Comparison of ENCODE assay signal across 1 cellular context in genomic region chr1:162292422-162292849, GRCh38.
TF ChIP-seq lines count a peak whose summit lies in the region.

No MANE protein-coding gene starts in this region.

TF ChIP-seq in SK-N-SH, 30 proteins besides CTCF, POLR2A, EP300 and RAD21 (continued from another document):
- no peak for TF ChIP-seq IRF3 (IDR thresholded peaks at IDR 0.05; ENCODE audit: low read depth, low read length)
